ENCODE assay signal across 21 cellular contexts in genomic region chr7:20793258-20793657, GRCh38. TPM values are rescaled to one million over a fixed set of nuclear protein-coding genes. Genes with fewer than 3 reads are reported as not detected.
A peak's percentile ranks its signal among the peaks of the same experiment; 100 is the strongest.
DNase-seq lines count a peak whose midpoint lies in the region; ATAC-seq and TF ChIP-seq lines count a peak whose summit lies in the region.
"Had no signal": no experiment of that assay in that cellular context is flagged by ENCODE, and none has a peak within 500 bp of the region (broad histone marks: within the 10 kb centered on the region; RNA-seq: fewer than 3 reads in every experiment).

No MANE protein-coding gene starts in this region.

- no peaks in the 10 kb centered on the region for H3K36me3 Mint-ChIP-seq in endothelial cell (ENCODE audit: low read depth, unreplicated experiment)

- H3K27me3 Mint-ChIP-seq in endothelial cell (ENCODE audit: unreplicated experiment): peaks cover 31% of the 10 kb centered on the region

- H3K36me3 ChIP-seq in prostate gland: no peaks in the 10 kb centered on the region
- H3K36me3 ChIP-seq: cardiac muscle cell, neutrophil had no signal

- H3K9me3 ChIP-seq in prostate gland: no peaks in the 10 kb centered on the region

- DNase-seq in NCI-H524 (lab: John Stamatoyannopoulos, UW) (peak; percentile 29 to 57), NCI-H524 treated with DMSO at 0.1 percent for 48 hours (lab: John Stamatoyannopoulos, UW) (no peak), NCI-H2227 treated with DMSO at 0.1 percent for 48 hours (lab: John Stamatoyannopoulos, UW) (peak; percentile 84), endothelial cell (ENCODE audit: low spot score) (no peak), prostate gland (ENCODE audit: low spot score) (no peak), epidermal melanocyte (ENCODE audit: insufficient read length, low spot score) (no peak), NCI-H1048 (lab: John Stamatoyannopoulos, UW) (no peak)
- DNase-seq: activated CD4-positive, CD25-positive, alpha-beta regulatory T cell; effector CD4-positive, alpha-beta T cell; hippocampal formation; midbrain; NCI-H1694; OCI-M1; SIG-M5; T-helper 17 cell had no signal

- no peak for TF ChIP-seq POLR2A in prostate gland (IDR thresholded peaks at IDR 0.05)

- no peak for ATAC-seq in HG02870 (IDR thresholded peaks at IDR 0.05; ENCODE audit: unreplicated experiment)
- ATAC-seq: activated T-helper 17 cell treated with anti-CD3 and anti-CD28 coated beads, Interleukin-2, amount 50 U/mL, for 72 hours; T-helper 17 cell had no signal

- TF ChIP-seq CTCF in endothelial cell (IDR thresholded peaks at IDR 0.05; ENCODE audit: unreplicated experiment) (no peak), prostate gland (IDR thresholded peaks at IDR 0.05) (no peak)

- no peaks in the 10 kb centered on the region for H3K27me3 ChIP-seq in prostate gland (replicated peaks; ENCODE audit: insufficient read depth)

- no peaks in the 10 kb centered on the region for H3K9me3 Mint-ChIP-seq in endothelial cell (ENCODE audit: unreplicated experiment)

- intact Hi-C loops in prostate gland (cut with DNase I): no loop called here

- H3K4me1 Mint-ChIP-seq in endothelial cell (ENCODE audit: unreplicated experiment): peaks cover 24% of the 10 kb centered on the region
- H3K4me1 Mint-ChIP-seq: activated T-helper 17 cell treated with anti-CD3 and anti-CD28 coated beads, Interleukin-2, amount 50 U/mL, for 72 hours had no signal

- H3K4me3 ChIP-seq in prostate gland: peak overlapping the region; percentile 8
- H3K4me3 ChIP-seq: cardiac muscle cell had no signal

- no peaks in the 10 kb centered on the region for H3K4me1 ChIP-seq in prostate gland (replicated peaks)

- peak overlapping the region; percentile 90 to 93 for H3K27ac ChIP-seq in prostate gland
- H3K27ac ChIP-seq: cardiac muscle cell, neutrophil had no signal

- WGBS in prostate gland: 60% methylated on average over 16 of the region's 16 CpGs

- H3K27ac Mint-ChIP-seq in endothelial cell (ENCODE audit: unreplicated experiment): no peak overlapping the region
- H3K27ac Mint-ChIP-seq: activated T-helper 17 cell treated with anti-CD3 and anti-CD28 coated beads, Interleukin-2, amount 50 U/mL, for 72 hours; T-helper 17 cell had no signal

- peak overlapping the region; percentile 25 for H3K4me3 Mint-ChIP-seq in endothelial cell (ENCODE audit: unreplicated experiment)
- H3K4me3 Mint-ChIP-seq: activated T-helper 17 cell treated with anti-CD3 and anti-CD28 coated beads, Interleukin-2, amount 50 U/mL, for 72 hours; T-helper 17 cell had no signal

RNA-seq across cellular contexts. Expression of gene SP8, which starts 6.6 kb away (rescaled TPM):
- total RNA-seq in endothelial cell (ENCODE audit: unreplicated experiment) (0.82 TPM), prostate gland (10 to 100 TPM in 1 of 2 donors, 1 to 10 TPM in 1; 7.4 to 44.5 TPM)
- total RNA-seq: activated CD8-positive, alpha-beta memory T cell treated with anti-CD3 and anti-CD28 coated beads for 36 hours; activated T-helper 17 cell treated with anti-CD3 and anti-CD28 coated beads, Interleukin-2, amount 50 U/mL, for 72 hours; HT-29; T-helper 17 cell had no signal

Comparison
In these comparisons a context has a peak if more than half of its experiments do, and no peak if none do; other contexts are left out.
1. DNase-seq: peak in NCI-H524 (2 of 2) and NCI-H2227 treated with DMSO at 0.1 percent for 48 hours (single experiment); none in NCI-H524 treated with DMSO at 0.1 percent for 48 hours (single experiment), endothelial cell (single experiment), prostate gland (single experiment), epidermal melanocyte (single experiment) and NCI-H1048 (single experiment).